ENCODE assay signal across 8 cellular contexts in the genomic region with DNA sequence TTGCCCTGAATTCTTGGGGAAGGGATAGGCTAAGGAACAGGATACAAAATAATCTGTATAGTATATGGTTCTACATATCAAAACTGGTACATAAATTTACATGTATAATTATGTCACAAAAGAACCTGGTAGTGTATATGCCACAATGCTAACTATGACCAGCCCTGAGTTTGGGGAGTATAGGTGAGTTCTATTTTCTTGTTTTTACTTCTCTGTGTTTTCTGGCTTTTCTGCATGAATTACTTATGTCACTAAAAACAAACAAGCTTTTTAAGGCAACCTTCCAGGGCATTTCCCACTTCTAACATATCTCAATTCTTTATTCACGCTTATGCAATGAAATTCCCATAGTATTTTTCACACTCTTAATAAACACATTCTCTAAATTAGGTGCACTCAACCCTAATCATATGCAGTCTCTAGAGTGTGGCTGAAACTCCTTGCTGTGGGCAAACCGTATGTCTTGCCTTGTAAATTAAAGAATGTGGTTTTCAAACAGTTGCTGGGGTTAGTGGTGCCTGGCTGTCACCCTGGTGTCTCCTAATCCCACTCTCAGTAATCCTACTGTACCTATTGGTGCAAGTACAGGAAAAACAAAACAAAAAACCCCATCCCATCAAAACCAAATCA. TPM values are rescaled to one million over a fixed set of nuclear protein-coding genes. Genes with fewer than 3 reads are reported as not detected.
A peak's percentile ranks its signal among the peaks of the same experiment; 100 is the strongest.
DNase-seq lines count a peak whose midpoint lies in the region; ATAC-seq and TF ChIP-seq lines count a peak whose summit lies in the region.
"Had no signal": no experiment of that assay in that cellular context is flagged by ENCODE, and none has a peak within 500 bp of the region (broad histone marks: within the 10 kb centered on the region; RNA-seq: fewer than 3 reads in every experiment).

No MANE protein-coding gene starts in this region.

- H3K9me3 Mint-ChIP-seq in dendritic cell treated with granulocyte-macrophage colony-stimulating factor and Interleukin-4, amounts not matched to agents 40 ng/mL and 50 ng/mL, for 4 days: no peaks in the 10 kb centered on the region

- ATAC-seq in GM18907 (IDR thresholded peaks at IDR 0.05; ENCODE audit: unreplicated experiment) (peak; percentile 89), GM21528 (IDR thresholded peaks at IDR 0.05; ENCODE audit: low FRiP score, unreplicated experiment) (peak; percentile 87), HG03196 (IDR thresholded peaks at IDR 0.05; ENCODE audit: unreplicated experiment) (peak; percentile 76)

- no peak overlapping the region for H3K27ac ChIP-seq in ascending aorta
- H3K27ac ChIP-seq: neutrophil had no signal

- no peaks in the 10 kb centered on the region for H3K36me3 Mint-ChIP-seq in dendritic cell treated with granulocyte-macrophage colony-stimulating factor and Interleukin-4, amounts not matched to agents 40 ng/mL and 50 ng/mL, for 4 days (ENCODE audit: low read depth)

- H3K4me1 Mint-ChIP-seq in dendritic cell treated with granulocyte-macrophage colony-stimulating factor and Interleukin-4, amounts not matched to agents 40 ng/mL and 50 ng/mL, for 4 days (ENCODE audit: low read depth): peaks cover 88% of the 10 kb centered on the region

- no peak overlapping the region for H3K4me3 ChIP-seq in ascending aorta

- TF ChIP-seq CTCF in ascending aorta (IDR thresholded peaks at IDR 0.05): no peak

- H3K27ac Mint-ChIP-seq in dendritic cell treated with granulocyte-macrophage colony-stimulating factor and Interleukin-4, amounts not matched to agents 40 ng/mL and 50 ng/mL, for 4 days: peak overlapping the region; percentile 90

- intact Hi-C loops in dendritic cell treated with granulocyte-macrophage colony-stimulating factor and Interleukin-4, amounts not matched to agents 40 ng/mL and 50 ng/mL, for 4 days (cut with micrococcal nuclease): no loop called here
- intact Hi-C loops in ascending aorta (cut with DNase I): no loop called here

- peaks cover 5% of the 10 kb centered on the region for H3K27me3 Mint-ChIP-seq in dendritic cell treated with granulocyte-macrophage colony-stimulating factor and Interleukin-4, amounts not matched to agents 40 ng/mL and 50 ng/mL, for 4 days

- DNase-seq in NCI-H774 (lab: John Stamatoyannopoulos, UW) (no peak), medulla oblongata (ENCODE audit: extremely low spot score) (no peak), ascending aorta (ENCODE audit: low spot score in 2 of 2) (no peak)

- H3K4me1 ChIP-seq in ascending aorta: no peaks in the 10 kb centered on the region

- H3K36me3 ChIP-seq in ascending aorta: no peaks in the 10 kb centered on the region
- H3K36me3 ChIP-seq: neutrophil had no signal

- no peak overlapping the region for H3K4me3 Mint-ChIP-seq in dendritic cell treated with granulocyte-macrophage colony-stimulating factor and Interleukin-4, amounts not matched to agents 40 ng/mL and 50 ng/mL, for 4 days

- H3K27me3 ChIP-seq in ascending aorta: no peaks in the 10 kb centered on the region

- no peaks in the 10 kb centered on the region for H3K9me3 ChIP-seq in ascending aorta
- H3K9me3 ChIP-seq: neutrophil had no signal

RNA-seq across cellular contexts. Expression of gene INSIG1, which starts 14.0 kb away (rescaled TPM):
- total RNA-seq in ascending aorta: 18.0 TPM
